24 cellular contexts compared by ENCODE assay signal in genomic region chr13:109213714-109214113, GRCh38.
"Had no signal": no experiment of that assay in that cellular context is flagged by ENCODE, and none has a peak within 500 bp of the region (broad histone marks: within the 10 kb centered on the region; RNA-seq: fewer than 3 reads in every experiment).

No MANE protein-coding gene starts in this region.

- H3K4me3 ChIP-seq: hepatocyte, left ventricle myocardium inferior, mucosa of descending colon, right atrium auricular region, skin epidermis, suprapubic skin had no signal

- H3K4me1 Mint-ChIP-seq: activated T-helper 17 cell treated with anti-CD3 and anti-CD28 coated beads, Interleukin-2, amount 50 U/mL, for 72 hours; memory B cell; naive thymus-derived CD4-positive, alpha-beta T cell had no signal

- H3K9me3 Mint-ChIP-seq: activated T-helper 17 cell treated with anti-CD3 and anti-CD28 coated beads, Interleukin-2, amount 50 U/mL, for 72 hours; dendritic cell treated with granulocyte-macrophage colony-stimulating factor and Interleukin-4, amounts not matched to agents 40 ng/mL and 50 ng/mL, for 4 days; memory B cell; naive thymus-derived CD4-positive, alpha-beta T cell had no signal

- DNase-seq: activated CD4-positive, alpha-beta T cell treated with anti-CD3 and anti-CD28 coated beads, Interleukin-2, amount 50 U/mL, for 4 hours; activated naive CD4-positive, alpha-beta T cell treated with Interleukin-2 at 50 U/mL for 16 hours; anterior cingulate cortex; brain microvascular endothelial cell; cerebellar nuclear complex; effector memory CD8-positive, alpha-beta T cell; kidney; left ventricle myocardium inferior; mucosa of descending colon; naive thymus-derived CD4-positive, alpha-beta T cell; stimulated activated CD4-positive, alpha-beta T cell treated with anti-CD3 and anti-CD28 coated beads, Interleukin-15, amount 100 ng/mL, for 24 hours; stimulated activated CD4-positive, alpha-beta T cell treated with anti-CD3 and anti-CD28 coated beads, Interleukin-4, amount 100 ng/mL, for 1 hour; stimulated activated naive CD4-positive, alpha-beta T cell treated with Interleukin-2 at 50 U/mL for 16 hours; T-helper 2 cell had no signal

- H3K4me1 ChIP-seq: left ventricle myocardium inferior, right atrium auricular region, suprapubic skin had no signal

- H3K27ac Mint-ChIP-seq: activated T-helper 17 cell treated with anti-CD3 and anti-CD28 coated beads, Interleukin-2, amount 50 U/mL, for 72 hours; dendritic cell treated with granulocyte-macrophage colony-stimulating factor and Interleukin-4, amounts not matched to agents 40 ng/mL and 50 ng/mL, for 4 days; effector memory CD8-positive, alpha-beta T cell; memory B cell; naive thymus-derived CD4-positive, alpha-beta T cell; progenitor cell of endocrine pancreas; type B pancreatic cell had no signal

- H3K27ac ChIP-seq: brain microvascular endothelial cell, epithelial cell of prostate, hepatocyte, left ventricle myocardium inferior, right atrium auricular region, skin epidermis, suprapubic skin had no signal

- H3K27me3 ChIP-seq: brain microvascular endothelial cell, hepatocyte, right atrium auricular region, suprapubic skin had no signal

- H3K9me3 ChIP-seq: left ventricle myocardium inferior, mucosa of descending colon, right atrium auricular region, suprapubic skin had no signal

- H3K4me3 Mint-ChIP-seq: activated T-helper 17 cell treated with anti-CD3 and anti-CD28 coated beads, Interleukin-2, amount 50 U/mL, for 72 hours; dendritic cell treated with granulocyte-macrophage colony-stimulating factor and Interleukin-4, amounts not matched to agents 40 ng/mL and 50 ng/mL, for 4 days; effector memory CD8-positive, alpha-beta T cell; memory B cell; naive thymus-derived CD4-positive, alpha-beta T cell; type B pancreatic cell had no signal

- H3K36me3 Mint-ChIP-seq: memory B cell; naive thymus-derived CD4-positive, alpha-beta T cell; type B pancreatic cell had no signal

- H3K27me3 Mint-ChIP-seq: activated T-helper 17 cell treated with anti-CD3 and anti-CD28 coated beads, Interleukin-2, amount 50 U/mL, for 72 hours; dendritic cell treated with granulocyte-macrophage colony-stimulating factor and Interleukin-4, amounts not matched to agents 40 ng/mL and 50 ng/mL, for 4 days; effector memory CD8-positive, alpha-beta T cell had no signal

- ATAC-seq: activated T-helper 17 cell treated with anti-CD3 and anti-CD28 coated beads, Interleukin-2, amount 50 U/mL, for 72 hours; effector memory CD8-positive, alpha-beta T cell; mucosa of descending colon; naive thymus-derived CD4-positive, alpha-beta T cell had no signal

- H3K36me3 ChIP-seq: brain microvascular endothelial cell, left ventricle myocardium inferior, right atrium auricular region, suprapubic skin had no signal
